In genomic region chr2:98487806-98488189, GRCh38 we compare ENCODE assay signal across 1 cellular context.
A peak's percentile ranks its signal among the peaks of the same experiment; 100 is the strongest.
TF ChIP-seq lines count a peak whose summit lies in the region.

No MANE protein-coding gene starts in this region.

TF ChIP-seq in H1, 55 proteins besides CTCF, POLR2A, EP300 and RAD21:
- no peak for TF ChIP-seq EGR1 (IDR thresholded peaks at IDR 0.05; ENCODE audit: borderline replicate concordance, low read depth, low read length)
- 0 out of 2 replicates have a peak, but pooled peaks have one; percentile 48 for TF ChIP-seq YY1 (IDR thresholded peaks at IDR 0.05; ENCODE audit: low read depth, low read length)
- no peak for TF ChIP-seq CEBPB (IDR thresholded peaks at IDR 0.05; ENCODE audit: low read depth, low read length)
